In the genomic region with DNA sequence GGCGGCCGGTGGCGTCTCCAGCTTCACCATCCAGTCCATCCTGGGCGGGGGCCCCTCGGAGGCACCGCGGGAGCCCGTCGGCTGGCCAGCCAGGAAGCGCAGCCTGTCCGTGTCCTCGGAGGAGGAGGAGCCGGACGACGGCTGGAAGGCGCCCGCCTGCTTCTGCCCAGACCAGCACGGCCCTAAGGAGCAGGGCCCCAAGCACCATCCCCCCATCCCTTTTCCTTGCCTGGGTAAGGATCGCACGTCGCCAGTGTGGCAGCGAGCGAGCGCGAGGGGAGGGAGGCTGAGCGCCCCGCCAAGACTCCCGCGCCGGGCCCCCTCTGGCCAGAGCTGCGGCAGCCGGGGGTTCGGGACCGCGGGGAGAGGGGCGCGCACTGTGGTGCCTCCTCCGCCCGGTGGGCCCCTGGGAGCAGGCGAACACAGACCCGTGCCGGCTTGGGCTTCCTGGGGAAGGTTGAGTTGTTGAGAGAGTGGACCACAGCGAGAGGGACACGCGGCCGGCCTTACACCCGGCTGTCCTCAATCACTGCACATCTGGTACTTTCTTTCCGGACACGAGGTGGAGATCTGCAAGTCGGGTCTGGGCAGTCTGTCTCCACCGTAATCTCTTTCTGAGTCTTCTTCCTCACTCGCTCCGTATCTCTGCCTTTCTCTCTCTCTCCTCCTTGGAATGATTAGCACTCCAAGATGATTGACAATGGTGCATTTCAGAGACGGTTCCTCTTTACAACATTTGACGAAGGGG, we compare ENCODE assay signal across 10 cellular contexts. TPM values are rescaled to one million over a fixed set of nuclear protein-coding genes. Genes with fewer than 3 reads are reported as not detected.
DNase-seq lines count a peak whose midpoint lies in the region.
"Had no signal": no experiment of that assay in that cellular context is flagged by ENCODE, and none has a peak within 500 bp of the region (broad histone marks: within the 10 kb centered on the region; RNA-seq: fewer than 3 reads in every experiment).

No MANE protein-coding gene starts in this region.

- H3K4me1 ChIP-seq in effector memory CD4-positive, alpha-beta T cell (ENCODE audit: control insufficient read depth, insufficient read depth, low read length, poor library complexity, severe bottlenecking), result peaks cover 71% of the 10 kb centered on the region
- peaks cover 18% of the 10 kb centered on the region for H3K4me1 ChIP-seq in skeletal muscle satellite cell (ENCODE audit: control insufficient read depth, insufficient read depth, low read length)

- DNase-seq in NOMO-1 treated with DMSO at 0.1 percent for 48 hours (lab: John Stamatoyannopoulos, UW; ENCODE audit: unreplicated experiment) (peak; percentile 17), NOMO-1 treated with dmso at 0.1 percent for 144 hours (lab: John Stamatoyannopoulos, UW; ENCODE audit: unreplicated experiment) (no peak), NCI-H146 treated with DMSO at 0.1 percent for 48 hours (lab: John Stamatoyannopoulos, UW; ENCODE audit: unreplicated experiment) (peak; percentile 42), NCI-H2081 treated with DMSO at 0.1 percent for 48 hours (lab: John Stamatoyannopoulos, UW) (no peak), RPMI8226 (no peak), hippocampal formation (lab: John Stamatoyannopoulos, UW) (no peak)
- DNase-seq in effector memory CD4-positive, alpha-beta T cell, result no peak

- no peak overlapping the region for H3K27ac ChIP-seq in effector memory CD4-positive, alpha-beta T cell (ENCODE audit: insufficient read depth, low read length, poor library complexity, severe bottlenecking)
- H3K27ac ChIP-seq: vagina had no signal

- H3K36me3 ChIP-seq in effector memory CD4-positive, alpha-beta T cell (ENCODE audit: control insufficient read depth, insufficient read depth, low read length), result no peaks in the 10 kb centered on the region
- no peaks in the 10 kb centered on the region for H3K36me3 ChIP-seq in skeletal muscle satellite cell (ENCODE audit: insufficient read depth, low read length)
- H3K36me3 ChIP-seq: vagina had no signal

- H3K4me3 ChIP-seq in effector memory CD4-positive, alpha-beta T cell (ENCODE audit: insufficient read depth, low read depth, low read length, poor library complexity, severe bottlenecking), result peak overlapping the region; percentile 52
- H3K4me3 ChIP-seq in skeletal muscle satellite cell (ENCODE audit: low read length), result no peak overlapping the region

- H3K9me3 ChIP-seq in effector memory CD4-positive, alpha-beta T cell (ENCODE audit: control insufficient read depth, low read length), result no peaks in the 10 kb centered on the region
- no peaks in the 10 kb centered on the region for H3K9me3 ChIP-seq in skeletal muscle satellite cell (replicated peaks; ENCODE audit: low read length)
- H3K9me3 ChIP-seq: vagina had no signal

- no peak overlapping the region for H3K9ac ChIP-seq in skeletal muscle satellite cell (ENCODE audit: low read depth, low read length)

- H3K4me2 ChIP-seq in skeletal muscle satellite cell (ENCODE audit: low read length), result peak overlapping the region; percentile 90

- peaks cover 70% of the 10 kb centered on the region for H3K27me3 ChIP-seq in effector memory CD4-positive, alpha-beta T cell (replicated peaks; ENCODE audit: control insufficient read depth, insufficient read depth, low read length, poor library complexity, severe bottlenecking)
- peaks cover 92% of the 10 kb centered on the region for H3K27me3 ChIP-seq in skeletal muscle satellite cell (ENCODE audit: control insufficient read depth, insufficient read depth, low read length)

RNA-seq across cellular contexts. Expression of a gene that starts 0.7 kb away (rescaled TPM):
- not detected in 2 replicates for total RNA-seq in skeletal muscle satellite cell (2012; rRNA removed)
- total RNA-seq: renal cortical epithelial cell, vagina had no signal

RNA-seq across cellular contexts. Expression of a gene that starts 5.6 kb away (rescaled TPM):
- total RNA-seq in skeletal muscle satellite cell (2012; rRNA removed), result 162 and 206 TPM in 2 replicates

RNA-seq across cellular contexts. Expression of a gene that starts 12.8 kb away (rescaled TPM):
- 0.76 TPM in 1 of 2 replicates, not detected in the other for total RNA-seq in skeletal muscle satellite cell (2012; rRNA removed)
- total RNA-seq: renal cortical epithelial cell, vagina had no signal

Comparison
In these comparisons a context has a peak if more than half of its experiments do, and no peak if none do; other contexts are left out.
1. DNase-seq: peak in NOMO-1 treated with DMSO at 0.1 percent for 48 hours (single experiment) and NCI-H146 treated with DMSO at 0.1 percent for 48 hours (single experiment); none in NOMO-1 treated with dmso at 0.1 percent for 144 hours (single experiment), effector memory CD4-positive, alpha-beta T cell (0 of 3), NCI-H2081 treated with DMSO at 0.1 percent for 48 hours (single experiment), RPMI8226 (single experiment) and hippocampal formation (0 of 2).